ENCODE assay signal across 11 cellular contexts in genomic region chr2:156182132-156182531, GRCh38.
DNase-seq lines count a peak whose midpoint lies in the region; ATAC-seq and TF ChIP-seq lines count a peak whose summit lies in the region.
"Had no signal": no experiment of that assay in that cellular context is flagged by ENCODE, and none has a peak within 500 bp of the region (broad histone marks: within the 10 kb centered on the region; RNA-seq: fewer than 3 reads in every experiment).

No MANE protein-coding gene starts in this region.

- 46 to 56% (median 50%) methylated on average over 2 of the region's 2 CpGs for WGBS in psoas muscle, 3 donors

- H3K4me1 Mint-ChIP-seq in CD4-positive, alpha-beta memory T cell, result no peaks in the 10 kb centered on the region
- H3K4me1 Mint-ChIP-seq: CD4-positive, CD25-positive, alpha-beta regulatory T cell had no signal

- no peak overlapping the region for H3K4me3 ChIP-seq in psoas muscle
- H3K4me3 ChIP-seq in CD4-positive, alpha-beta memory T cell (ENCODE audit: low read length in 2 of 2), result no peak overlapping the region

- H3K9me3 ChIP-seq in psoas muscle, result no peaks in the 10 kb centered on the region
- no peaks in the 10 kb centered on the region for H3K9me3 ChIP-seq in CD4-positive, alpha-beta memory T cell (ENCODE audit: control insufficient read depth in 1 of 2, low read length in 2 of 2)

- peak; percentile 71 for TF ChIP-seq EP300 in Ishikawa (IDR thresholded peaks at IDR 0.05; ENCODE audit: borderline replicate concordance)

- no peaks in the 10 kb centered on the region for H3K36me3 ChIP-seq in psoas muscle (ENCODE audit: insufficient read depth in 1 of 2, low read depth in 1 of 2)
- no peaks in the 10 kb centered on the region for H3K36me3 ChIP-seq in CD4-positive, alpha-beta memory T cell (ENCODE audit: insufficient read depth, low read length)

- peak; percentile 12; the same call in 1 of the 2 replicates for TF ChIP-seq RAD21 in Ishikawa (IDR thresholded peaks at IDR 0.05; ENCODE audit: low read depth)

- no peak overlapping the region for H3K27ac ChIP-seq in psoas muscle
- H3K27ac ChIP-seq in CD4-positive, alpha-beta memory T cell (ENCODE audit: low read depth, low read length), result no peak overlapping the region

- no peak overlapping the region for H3K27ac Mint-ChIP-seq in CD4-positive, alpha-beta memory T cell
- H3K27ac Mint-ChIP-seq: CD4-positive, CD25-positive, alpha-beta regulatory T cell had no signal

- intact Hi-C loops in psoas muscle (cut with DNase I), result no loop called here
- intact Hi-C loops in CD4-positive, alpha-beta memory T cell (cut with micrococcal nuclease), result no loop called here

- no peak overlapping the region for H3K4me3 Mint-ChIP-seq in CD4-positive, alpha-beta memory T cell
- H3K4me3 Mint-ChIP-seq: CD4-positive, CD25-positive, alpha-beta regulatory T cell had no signal

- peaks cover 4 to 15% of the 10 kb centered on the region in 2 donors for H3K27me3 Mint-ChIP-seq in CD4-positive, alpha-beta memory T cell

- ATAC-seq in esophagus mucosa (peak; percentile 98), HG02610 (IDR thresholded peaks at IDR 0.05; ENCODE audit: unreplicated experiment) (no peak), psoas muscle (no peak), GM19023 (IDR thresholded peaks at IDR 0.05; ENCODE audit: unreplicated experiment) (no peak)

- POLR2A ChIA-PET in CD4-positive, alpha-beta memory T cell (lab: Charles Lee; ENCODE audit: partially characterized antibody), result no interaction called here

- CTCF ChIA-PET in CD4-positive, alpha-beta memory T cell (lab: Charles Lee; ENCODE audit: partially characterized antibody), result no interaction called here

- peaks cover 0 to 4% (median 0%) of the 10 kb centered on the region in 3 donors for H3K27me3 ChIP-seq in psoas muscle (ENCODE audit: insufficient read depth in 3 of 3, low read length in 2 of 3)
- H3K27me3 ChIP-seq in CD4-positive, alpha-beta memory T cell (ENCODE audit: insufficient read depth, low read length), result no peaks in the 10 kb centered on the region

- DNase-seq in NCI-H526 treated with DMSO at 0.1 percent for 48 hours (lab: John Stamatoyannopoulos, UW), result peak; percentile 88
- DNase-seq in renal cortical epithelial cell (ENCODE audit: low read depth), result peak; percentile 81
- DNase-seq in psoas muscle, result no peak
- DNase-seq in CD4-positive, alpha-beta memory T cell, result no peak
- DNase-seq: aorta; CD4-positive, CD25-positive, alpha-beta regulatory T cell; SW 1271 had no signal

- H3K36me3 Mint-ChIP-seq in CD4-positive, alpha-beta memory T cell, result no peaks in the 10 kb centered on the region
- H3K36me3 Mint-ChIP-seq: CD4-positive, CD25-positive, alpha-beta regulatory T cell had no signal

- no peaks in the 10 kb centered on the region for H3K9me3 Mint-ChIP-seq in CD4-positive, alpha-beta memory T cell

- H3K4me1 ChIP-seq in psoas muscle, result no peaks in the 10 kb centered on the region
- no peaks in the 10 kb centered on the region for H3K4me1 ChIP-seq in CD4-positive, alpha-beta memory T cell (ENCODE audit: insufficient read depth, low read length)

- no peak for TF ChIP-seq CTCF in psoas muscle (IDR thresholded peaks at IDR 0.05)

TF ChIP-seq in Ishikawa, 13 proteins besides CTCF, POLR2A, EP300 and RAD21:
- TF ChIP-seq TEAD4 (IDR thresholded peaks at IDR 0.05) (0 out of 2 replicates have a peak, but pooled peaks have one; percentile 37), TCF12 (IDR thresholded peaks at IDR 0.05; ENCODE audit: low read depth) (peak; percentile 85), REST (IDR thresholded peaks at IDR 0.05; ENCODE audit: low read depth) (no peak), EGR1 (IDR thresholded peaks at IDR 0.05) (no peak), CREB1 (IDR thresholded peaks at IDR 0.05; ENCODE audit: low read depth) (peak; percentile 60), MAX (IDR thresholded peaks at IDR 0.05) (peak; percentile 48), TAF1 (IDR thresholded peaks at IDR 0.05; ENCODE audit: low read depth) (no peak), YY1 (IDR thresholded peaks at IDR 0.05; ENCODE audit: low read depth) (0 out of 2 replicates have a peak, but pooled peaks have one; percentile 49), ZBTB7A (IDR thresholded peaks at IDR 0.05; ENCODE audit: low read depth) (no peak), USF1 (IDR thresholded peaks at IDR 0.05) (no peak), CEBPB (IDR thresholded peaks at IDR 0.05) (peak; percentile 90), FOXM1 (IDR thresholded peaks at IDR 0.05; ENCODE audit: borderline replicate concordance, low read depth) (peak; percentile 79; the same call in 1 of the 2 replicates), NFIC (IDR thresholded peaks at IDR 0.05) (peak; percentile 72)

Comparison
In these comparisons a context has a peak if more than half of its experiments do, and no peak if none do; other contexts are left out.
1. DNase-seq: peak in NCI-H526 treated with DMSO at 0.1 percent for 48 hours (single experiment) and renal cortical epithelial cell (single experiment); none in psoas muscle (0 of 2) and CD4-positive, alpha-beta memory T cell (0 of 5).